In genomic region chr16:86755571-86756006, GRCh38 we compare ENCODE assay signal across 28 cellular contexts.
A peak's percentile ranks its signal among the peaks of the same experiment; 100 is the strongest.
DNase-seq lines count a peak whose midpoint lies in the region; ATAC-seq and TF ChIP-seq lines count a peak whose summit lies in the region.
"Had no signal": no experiment of that assay in that cellular context is flagged by ENCODE, and none has a peak within 500 bp of the region (broad histone marks: within the 10 kb centered on the region; RNA-seq: fewer than 3 reads in every experiment).

No MANE protein-coding gene starts in this region.

- TF ChIP-seq POLR2A in spleen (IDR thresholded peaks at IDR 0.05), result no peak

- no peak overlapping the region for H3K27ac Mint-ChIP-seq in activated CD8-positive, alpha-beta memory T cell treated with anti-CD3 and anti-CD28 coated beads, Interleukin-2, amount 10 ng/mL, durations not matched to agents 7 days and 5 days
- H3K27ac Mint-ChIP-seq: activated CD4-positive, alpha-beta memory T cell treated with anti-CD3 and anti-CD28 coated beads for 36 hours; activated naive CD4-positive, alpha-beta T cell treated with anti-CD3 and anti-CD28 coated beads for 36 hours; brain; CD8-positive, alpha-beta T cell; natural killer cell treated with Interleukin-12 subunit alpha and Interleukin-12 subunit beta and Interleukin-15 and Interleukin-18, amount 100 ng/mL, for 72 hours; T-helper 17 cell had no signal

- no peak for TF ChIP-seq CTCF in spleen (IDR thresholded peaks at IDR 0.05 in 8 of 11, conservative IDR thresholded peaks at IDR 0.05 in 3 of 11)

- CTCF ChIA-PET in activated CD8-positive, alpha-beta memory T cell treated with anti-CD3 and anti-CD28 coated beads, Interleukin-2, amount 10 ng/mL, durations not matched to agents 7 days and 5 days (lab: Charles Lee), result no interaction called here

- DNase-seq in RPMI7951 (ENCODE audit: low read depth) (peak; percentile 48), Right ventricle myocardium inferior (ENCODE audit: missing footprints) (peak; percentile 82), left lobe of liver (ENCODE audit: low spot score) (peak; percentile 48), spleen (peak; percentile 84), RPMI8226 (no peak)
- DNase-seq in activated CD8-positive, alpha-beta memory T cell treated with anti-CD3 and anti-CD28 coated beads, Interleukin-2, amount 10 ng/mL, durations not matched to agents 7 days and 5 days, result no peak
- no peak for DNase-seq in activated naive CD4-positive, alpha-beta T cell treated with Interleukin-2 at 50 U/mL for 16 hours
- DNase-seq: ACHN; activated CD4-positive, alpha-beta memory T cell treated with anti-CD3 and anti-CD28 coated beads for 36 hours; activated CD4-positive, alpha-beta T cell treated with anti-CD3 and anti-CD28 coated beads for 1 hour; activated CD8-positive, alpha-beta memory T cell treated with anti-CD3 and anti-CD28 coated beads, Interleukin-2, amount 50 U/mL, for 4 hours; activated naive CD4-positive, alpha-beta T cell treated with anti-CD3 and anti-CD28 coated beads for 36 hours; BE2C; CD8-positive, alpha-beta T cell; HCEC 1CT; IMR-90; lower lobe of right lung; mucosa of descending colon; NCI-H1048; NCI-H1694; NCI-H82; stimulated activated naive CD4-positive, alpha-beta T cell; T-helper 17 cell had no signal

- no peak overlapping the region for H3K4me3 ChIP-seq in spleen
- H3K4me3 ChIP-seq: lower lobe of right lung, mucosa of descending colon, SK-N-MC, skin epidermis had no signal

- no peak overlapping the region for H3K4me3 Mint-ChIP-seq in activated CD8-positive, alpha-beta memory T cell treated with anti-CD3 and anti-CD28 coated beads, Interleukin-2, amount 10 ng/mL, durations not matched to agents 7 days and 5 days
- H3K4me3 Mint-ChIP-seq: activated CD4-positive, alpha-beta memory T cell treated with anti-CD3 and anti-CD28 coated beads for 36 hours; activated naive CD4-positive, alpha-beta T cell treated with anti-CD3 and anti-CD28 coated beads for 36 hours; brain; CD8-positive, alpha-beta T cell; natural killer cell treated with Interleukin-12 subunit alpha and Interleukin-12 subunit beta and Interleukin-15 and Interleukin-18, amount 100 ng/mL, for 72 hours; T-helper 17 cell had no signal

- intact Hi-C loops in Right ventricle myocardium inferior (cut with DNase I), result loop anchor here (5.0 kb wide), 2 partner anchors 73 to 88 kb away; no protein-coding TSS in a partner anchor
- intact Hi-C loops in spleen (cut with DNase I; ENCODE audit: low total_unique reads), result loop anchor here (10.0 kb wide), 1 partner anchor 281 kb away; no protein-coding TSS in a partner anchor

- H3K4me1 Mint-ChIP-seq in activated CD8-positive, alpha-beta memory T cell treated with anti-CD3 and anti-CD28 coated beads, Interleukin-2, amount 10 ng/mL, durations not matched to agents 7 days and 5 days, result peaks cover 6% of the 10 kb centered on the region
- H3K4me1 Mint-ChIP-seq: T-helper 17 cell had no signal

- H3K27ac ChIP-seq in spleen, result peak overlapping the region in 3 of 8 donors; percentile 11 to 48 (median 30)
- H3K27ac ChIP-seq: lower lobe of right lung, RWPE1, SK-N-MC, skin epidermis had no signal

- H3K27me3 ChIP-seq in spleen (replicated peaks in 1 of 7), result peaks cover 0 to 41% (median 0%) of the 10 kb centered on the region in 7 donors

- no peaks in the 10 kb centered on the region for H3K36me3 ChIP-seq in spleen
- H3K36me3 ChIP-seq: BE2C, lower lobe of right lung had no signal

- ATAC-seq in Right ventricle myocardium inferior, result peak; percentile 95
- peak; percentile 44 for ATAC-seq in left lobe of liver
- no peak for ATAC-seq in activated CD8-positive, alpha-beta memory T cell treated with anti-CD3 and anti-CD28 coated beads, Interleukin-2, amount 10 ng/mL, durations not matched to agents 7 days and 5 days
- ATAC-seq: CD8-positive, alpha-beta T cell; lower lobe of right lung; mucosa of descending colon; natural killer cell treated with Interleukin-12 subunit alpha and Interleukin-12 subunit beta and Interleukin-15 and Interleukin-18, amount 100 ng/mL, for 72 hours; T-helper 17 cell had no signal

- H3K9me3 ChIP-seq in spleen, result no peaks in the 10 kb centered on the region
- H3K9me3 ChIP-seq: BE2C, lower lobe of right lung, mucosa of descending colon had no signal

- peaks cover 24% of the 10 kb centered on the region for H3K27me3 Mint-ChIP-seq in activated CD8-positive, alpha-beta memory T cell treated with anti-CD3 and anti-CD28 coated beads, Interleukin-2, amount 10 ng/mL, durations not matched to agents 7 days and 5 days

- no peaks in the 10 kb centered on the region for H3K36me3 Mint-ChIP-seq in activated CD8-positive, alpha-beta memory T cell treated with anti-CD3 and anti-CD28 coated beads, Interleukin-2, amount 10 ng/mL, durations not matched to agents 7 days and 5 days
- H3K36me3 Mint-ChIP-seq: activated CD4-positive, alpha-beta memory T cell treated with anti-CD3 and anti-CD28 coated beads for 36 hours; brain; CD8-positive, alpha-beta T cell; natural killer cell treated with Interleukin-12 subunit alpha and Interleukin-12 subunit beta and Interleukin-15 and Interleukin-18, amount 100 ng/mL, for 72 hours had no signal

- 58 to 84% (median 77%) methylated on average over 13 of the region's 13 CpGs for WGBS in spleen, 5 donors

- no peaks in the 10 kb centered on the region for H3K9me3 Mint-ChIP-seq in activated CD8-positive, alpha-beta memory T cell treated with anti-CD3 and anti-CD28 coated beads, Interleukin-2, amount 10 ng/mL, durations not matched to agents 7 days and 5 days (ENCODE audit: low read depth)
- H3K9me3 Mint-ChIP-seq: activated CD4-positive, alpha-beta memory T cell treated with anti-CD3 and anti-CD28 coated beads for 36 hours; activated naive CD4-positive, alpha-beta T cell treated with anti-CD3 and anti-CD28 coated beads for 36 hours; CD8-positive, alpha-beta T cell; natural killer cell treated with Interleukin-12 subunit alpha and Interleukin-12 subunit beta and Interleukin-15 and Interleukin-18, amount 100 ng/mL, for 72 hours had no signal

- H3K4me1 ChIP-seq in spleen, result peaks cover 0 to 6% (median 0%) of the 10 kb centered on the region in 6 donors
- H3K4me1 ChIP-seq: BE2C, lower lobe of right lung had no signal

Comparison
In these comparisons a context has a peak if more than half of its experiments do, and no peak if none do; other contexts are left out.
1. DNase-seq: peak in RPMI7951 (single experiment), Right ventricle myocardium inferior (single experiment), left lobe of liver (single experiment) and spleen (single experiment); none in activated CD8-positive, alpha-beta memory T cell treated with anti-CD3 and anti-CD28 coated beads, Interleukin-2, amount 10 ng/mL, durations not matched to agents 7 days and 5 days (single experiment), activated naive CD4-positive, alpha-beta T cell treated with Interleukin-2 at 50 U/mL for 16 hours (single experiment) and RPMI8226 (single experiment).